ENCODE assay signal across 1 cellular context in genomic region chr4:173218411-173219125, GRCh38.
TF ChIP-seq lines count a peak whose summit lies in the region.

No MANE protein-coding gene starts in this region.

TF ChIP-seq in GM23338, 12 proteins besides CTCF, POLR2A, EP300 and RAD21 (continued from another document):
- TF ChIP-seq REST (IDR thresholded peaks at IDR 0.05; ENCODE audit: unreplicated experiment) (no peak), ETS1 (IDR thresholded peaks at IDR 0.05) (no peak), STAT1 (IDR thresholded peaks at IDR 0.05; ENCODE audit: unreplicated experiment) (no peak), EZH2phosphoT487 (IDR thresholded peaks at IDR 0.05; ENCODE audit: unreplicated experiment) (no peak), EZH2 (IDR thresholded peaks at IDR 0.05; ENCODE audit: low read depth, unreplicated experiment) (no peak), CREB1 (CRISPR knock-in tag; IDR thresholded peaks at IDR 0.05; ENCODE audit: low read depth) (no peak)
